ENCODE assay signal across 21 cellular contexts in the genomic region with DNA sequence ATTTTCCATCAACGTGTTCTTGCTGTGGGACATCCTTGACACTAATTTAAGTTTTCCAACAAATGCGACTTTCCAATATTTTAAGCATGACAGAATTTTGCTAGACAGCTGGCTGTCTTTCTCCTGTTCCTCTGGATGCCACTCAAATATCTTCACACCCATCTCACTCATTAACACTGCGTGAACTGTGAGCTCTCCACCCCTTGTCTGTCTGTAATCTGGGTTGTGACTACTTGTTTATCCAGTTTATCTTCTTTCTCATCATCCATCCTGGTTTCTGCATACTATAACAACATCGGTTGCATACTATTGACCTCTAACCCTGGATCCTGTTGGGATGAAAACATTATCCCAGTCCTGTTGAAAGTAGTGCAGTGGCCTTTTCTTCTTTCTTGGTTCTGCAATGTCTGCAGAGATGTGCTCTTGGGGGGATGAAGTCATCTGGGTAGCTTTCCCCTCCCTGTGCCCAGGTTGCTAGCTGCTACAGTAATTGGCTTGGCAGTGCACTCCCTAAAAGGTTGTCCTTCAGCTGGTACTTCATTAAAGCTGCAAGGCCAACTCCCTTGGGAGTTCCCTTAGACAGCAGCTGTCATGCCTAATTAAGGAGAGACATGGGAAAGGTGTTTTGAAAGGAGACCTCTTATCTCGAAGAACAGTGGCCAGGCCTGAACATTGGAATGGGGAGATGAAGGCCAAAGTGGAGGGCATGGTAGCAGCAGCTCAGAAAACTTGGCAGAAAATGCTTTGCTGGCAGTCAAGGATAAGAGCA. TPM values are rescaled to one million over a fixed set of nuclear protein-coding genes. Genes with fewer than 3 reads are reported as not detected.
A peak's percentile ranks its signal among the peaks of the same experiment; 100 is the strongest.
DNase-seq lines count a peak whose midpoint lies in the region; ATAC-seq, FAIRE-seq and TF ChIP-seq lines count a peak whose summit lies in the region.
"Had no signal": no experiment of that assay in that cellular context is flagged by ENCODE, and none has a peak within 500 bp of the region (broad histone marks: within the 10 kb centered on the region; RNA-seq: fewer than 3 reads in every experiment).

No MANE protein-coding gene starts in this region.

- H3K4me1 Mint-ChIP-seq in CD4-positive, CD25-positive, alpha-beta regulatory T cell, result peaks cover 46 to 79% (median 69%) of the 10 kb centered on the region in 4 donors

- no peaks in the 10 kb centered on the region for H3K27me3 ChIP-seq in CD4-positive, CD25-positive, alpha-beta regulatory T cell (ENCODE audit: control insufficient read depth, insufficient read depth, low read length)
- H3K27me3 ChIP-seq in keratinocyte (ENCODE audit: control insufficient read depth, extremely low read depth, insufficient read depth, low read length) (no peaks in the 10 kb centered on the region), ovary (no peaks in the 10 kb centered on the region)

- DNase-seq in CD4-positive, CD25-positive, alpha-beta regulatory T cell, result no peak
- DNase-seq in HUDEP-2 (lab: John Stamatoyannopoulos, UW; ENCODE audit: unreplicated experiment in 76 of 76) (peak in 73 of 76 experiments; percentile 9 to 94 (median 68)), SK-N-DZ (ENCODE audit: low spot score) (peak; percentile 95), keratinocyte (ENCODE audit: low read depth, low spot score) (no peak), ovary (no peak), NOMO-1 treated with DMSO at 0.1 percent for 48 hours (lab: John Stamatoyannopoulos, UW; ENCODE audit: unreplicated experiment) (no peak)
- DNase-seq: activated CD4-positive, alpha-beta T cell treated with anti-CD3 and anti-CD28 coated beads, Interleukin-2, amount 50 U/mL, for 4 hours; dermis blood vessel endothelial cell; IMR-90; NCI-H2227 treated with DMSO at 0.1 percent for 48 hours; RPMI8226; stimulated activated CD4-positive, alpha-beta T cell treated with anti-CD3 and anti-CD28 coated beads, Interleukin-2, amount 100 ng/mL, for 48 hours; stimulated activated naive B cell treated with anti-CD40 and anti-IgM and Interleukin-4, amounts not matched to agents 10 μg/mL and 1 μg/mL and 100 μg/mL, for 72 hours had no signal

- no peak for ATAC-seq in CD4-positive, CD25-positive, alpha-beta regulatory T cell (ENCODE audit: low read depth in 2 of 2)
- ATAC-seq in HG03108 (IDR thresholded peaks at IDR 0.05; ENCODE audit: unreplicated experiment) (no peak), HG03442 (IDR thresholded peaks at IDR 0.05; ENCODE audit: unreplicated experiment) (no peak)
- ATAC-seq: stimulated activated naive B cell treated with anti-CD40 and anti-IgM and Interleukin-4, amounts not matched to agents 10 μg/mL and 1 μg/mL and 100 μg/mL, for 72 hours had no signal

- peaks cover 0 to under 1% (median 0%) of the 10 kb centered on the region in 7 donors for H3K9me3 Mint-ChIP-seq in CD4-positive, CD25-positive, alpha-beta regulatory T cell
- H3K9me3 Mint-ChIP-seq: activated T-helper 2 cell treated with anti-CD3 and anti-CD28 coated beads, Interferon-gamma antibody, Interleukin-2, Interleukin-4, amounts not matched to agents 10 μg/mL and 5 μg/mL and 100 μg/mL, durations not matched to agents 14 hours and 24 hours and 36 hours had no signal

- H3K27me3 Mint-ChIP-seq in CD4-positive, CD25-positive, alpha-beta regulatory T cell, result no peaks in the 10 kb centered on the region
- H3K27me3 Mint-ChIP-seq: stimulated activated naive B cell treated with anti-CD40 and anti-IgM and Interleukin-4, amounts not matched to agents 10 μg/mL and 1 μg/mL and 100 μg/mL, for 72 hours had no signal

- H3K4me3 ChIP-seq in CD4-positive, CD25-positive, alpha-beta regulatory T cell (ENCODE audit: low read depth, low read length), result no peak overlapping the region
- H3K4me3 ChIP-seq in keratinocyte (ENCODE audit: control insufficient read depth in 2 of 3, extremely low read depth in 1 of 3, insufficient read depth in 2 of 3, low read depth in 1 of 3, low read length in 3 of 3), result peak overlapping the region in 2 of 3 experiments; percentile 16 to 47
- no peak overlapping the region for H3K4me3 ChIP-seq in ovary

- H4K20me1 ChIP-seq in keratinocyte (ENCODE audit: control insufficient read depth, extremely low read depth, insufficient read depth, low read length), result no peaks in the 10 kb centered on the region

- peaks cover 12% of the 10 kb centered on the region for H3K36me3 Mint-ChIP-seq in CD4-positive, CD25-positive, alpha-beta regulatory T cell

- no peaks in the 10 kb centered on the region for H3K9me1 ChIP-seq in keratinocyte (ENCODE audit: control insufficient read depth, extremely low read depth, insufficient read depth, low read length)

- H3K4me3 Mint-ChIP-seq in CD4-positive, CD25-positive, alpha-beta regulatory T cell, result peak overlapping the region in 2 of 4 donors; percentile 29 to 39
- H3K4me3 Mint-ChIP-seq: stimulated activated naive B cell treated with anti-CD40 and anti-IgM and Interleukin-4, amounts not matched to agents 10 μg/mL and 1 μg/mL and 100 μg/mL, for 72 hours had no signal

- TF ChIP-seq EP300 in ovary (IDR thresholded peaks at IDR 0.05), result no peak

- H3K9ac ChIP-seq in keratinocyte (ENCODE audit: control insufficient read depth, extremely low read depth, insufficient read depth, low read length), result peak overlapping the region; percentile 33

- no peak overlapping the region for H2AFZ ChIP-seq in keratinocyte (ENCODE audit: control insufficient read depth, low read length)

- dilution Hi-C loops in keratinocyte (cut with MboI; ENCODE audit: extremely low pct_ligation_motif_present, low sequenced_read_pairs), result no loop called here

- peak; percentile 67 for FAIRE-seq in keratinocyte (lab: Jason Lieb, UNC)
- FAIRE-seq: astrocyte, GM12891, GM19239 had no signal

- H3K9me3 ChIP-seq in CD4-positive, CD25-positive, alpha-beta regulatory T cell (ENCODE audit: control insufficient read depth in 2 of 2, low read length in 2 of 2), result no peaks in the 10 kb centered on the region
- H3K9me3 ChIP-seq in keratinocyte (ENCODE audit: control insufficient read depth, low read depth, low read length) (no peaks in the 10 kb centered on the region), ovary (no peaks in the 10 kb centered on the region)

- TF ChIP-seq POLR2A in ovary (IDR thresholded peaks at IDR 0.05), result no peak

- TF ChIP-seq CTCF in keratinocyte (optimal IDR thresholded peaks at IDR 0.05 in 1 of 3, IDR thresholded peaks at IDR 0.05 in 1 of 3, conservative IDR thresholded peaks at IDR 0.05 in 1 of 3; ENCODE audit: extremely low read depth in 1 of 3, insufficient read depth in 2 of 3, low read length in 3 of 3), result no peak
- TF ChIP-seq CTCF in ovary (IDR thresholded peaks at IDR 0.05), result no peak

- 70 to 75% (median 72%) methylated on average over 5 of the region's 5 CpGs for WGBS in ovary, 3 donors

- H3K4me2 ChIP-seq in keratinocyte (ENCODE audit: control insufficient read depth, extremely low read depth, insufficient read depth, low read depth, low read length), result peak overlapping the region; percentile 76

- H3K27ac ChIP-seq in CD4-positive, CD25-positive, alpha-beta regulatory T cell (ENCODE audit: insufficient read depth, low read length, poor library complexity, severe bottlenecking), result no peak overlapping the region
- H3K27ac ChIP-seq in keratinocyte (ENCODE audit: control insufficient read depth, insufficient read depth, low read length) (peak overlapping the region; percentile 84), ovary (no peak overlapping the region)

- H3K4me1 ChIP-seq in CD4-positive, CD25-positive, alpha-beta regulatory T cell (ENCODE audit: control insufficient read depth, insufficient read depth, low read length, poor library complexity, severe bottlenecking), result peaks cover 29% of the 10 kb centered on the region
- H3K4me1 ChIP-seq in keratinocyte (ENCODE audit: control insufficient read depth, extremely low read depth, insufficient read depth, low read length) (peaks cover 38% of the 10 kb centered on the region), ovary (ENCODE audit: insufficient read depth) (peaks cover 10% of the 10 kb centered on the region)

- no peaks in the 10 kb centered on the region for H3K79me2 ChIP-seq in keratinocyte (ENCODE audit: control insufficient read depth, insufficient read depth, low read length)

- H3K27ac Mint-ChIP-seq in CD4-positive, CD25-positive, alpha-beta regulatory T cell, result peak overlapping the region; percentile 67 to 90 (median 82)
- H3K27ac Mint-ChIP-seq: activated T-helper 2 cell treated with anti-CD3 and anti-CD28 coated beads, Interferon-gamma antibody, Interleukin-2, Interleukin-4, amounts not matched to agents 10 μg/mL and 5 μg/mL and 100 μg/mL, durations not matched to agents 14 hours and 24 hours and 36 hours; stimulated activated naive B cell treated with anti-CD40 and anti-IgM and Interleukin-4, amounts not matched to agents 10 μg/mL and 1 μg/mL and 100 μg/mL, for 72 hours had no signal

- peaks cover 1% of the 10 kb centered on the region for H3K36me3 ChIP-seq in CD4-positive, CD25-positive, alpha-beta regulatory T cell (ENCODE audit: control insufficient read depth, insufficient read depth, low read length)
- H3K36me3 ChIP-seq in keratinocyte (ENCODE audit: control insufficient read depth in 2 of 2, extremely low read depth in 1 of 2, insufficient read depth in 2 of 2, low read length in 2 of 2), result no peaks in the 10 kb centered on the region
- H3K36me3 ChIP-seq in ovary, result no peaks in the 10 kb centered on the region

- intact Hi-C loops in ovary (cut with DNase I), result no loop called here

RNA-seq across cellular contexts. Expression of gene KAT2B, which starts 24.7 kb away (rescaled TPM):
- 185 TPM for total RNA-seq in CD4-positive, CD25-positive, alpha-beta regulatory T cell
- polyA plus RNA-seq in CD4-positive, CD25-positive, alpha-beta regulatory T cell, result 10 to 100 TPM in 1 of 4 donors, 1 to 10 TPM in 3; 5.7 to 11.0 (median 7.9) TPM
- 4.2 and 5.1 TPM in 2 replicates for polyA plus RNA-seq in SK-N-DZ (2014; cell fraction: cytosol; rRNA removed)
- polyA plus RNA-seq in SK-N-DZ (2014; cell fraction: nucleus; rRNA removed), result 12.2 and 18.5 TPM in 2 replicates
- polyA plus RNA-seq in keratinocyte, result 3.3 to 4.6 TPM (median 3.7 TPM) in 3 replicates
- 27.3 TPM for polyA plus RNA-seq in keratinocyte (2011; ENCODE audit: low read depth)
- 2.9 and 5.7 TPM in 2 replicates for polyA plus RNA-seq in keratinocyte (2011; cell fraction: cytosol; rRNA removed)
- 3.9 and 5.5 TPM in 2 replicates for polyA plus RNA-seq in keratinocyte (2011; cell fraction: nucleus; rRNA removed)
- 3.0 and 8.2 TPM in 2 replicates for polyA plus RNA-seq in keratinocyte (2012; ENCODE audit: low replicate concordance)
- 1.4 to 6.0 TPM (median 2.1 TPM) in 3 replicates for polyA minus RNA-seq in keratinocyte
- polyA minus RNA-seq in keratinocyte (2011; cell fraction: cytosol; rRNA and poly(A)+ RNA removed), result 3.8 TPM
- polyA minus RNA-seq in keratinocyte (2011; cell fraction: nucleus; rRNA and poly(A)+ RNA removed), result 5.0 and 5.3 TPM in 2 replicates
- 10 to 100 TPM; 31.4 to 49.3 (median 36.9) TPM for total RNA-seq in ovary
- polyA plus RNA-seq in ovary, result 10 to 100 TPM; 15.1 to 26.1 TPM

RNA-seq across cellular contexts. Expression of gene PP2D1, which starts 52.9 kb away (rescaled TPM):
- not detected for total RNA-seq in CD4-positive, CD25-positive, alpha-beta regulatory T cell
- polyA plus RNA-seq in CD4-positive, CD25-positive, alpha-beta regulatory T cell, result 1 to 10 TPM in 1 of 4 donors, under 1 TPM in 3; 0.16 to 1.2 (median 0.21) TPM
- polyA plus RNA-seq in SK-N-DZ (2014; cell fraction: cytosol; rRNA removed), result not detected in 2 replicates
- not detected in 2 replicates for polyA plus RNA-seq in SK-N-DZ (2014; cell fraction: nucleus; rRNA removed)
- polyA plus RNA-seq in keratinocyte (not detected in 3 replicates), ovary (not detected)
- polyA plus RNA-seq in keratinocyte (2011; ENCODE audit: low read depth), result not detected
- not detected in 2 replicates for polyA plus RNA-seq in keratinocyte (2011; cell fraction: cytosol; rRNA removed)
- polyA plus RNA-seq in keratinocyte (2011; cell fraction: nucleus; rRNA removed), result not detected in 2 replicates
- 0.16 and 0.35 TPM in 2 replicates for polyA plus RNA-seq in keratinocyte (2012; ENCODE audit: low replicate concordance)
- polyA minus RNA-seq in keratinocyte, result not detected in 3 replicates
- not detected for polyA minus RNA-seq in keratinocyte (2011; cell fraction: cytosol; rRNA and poly(A)+ RNA removed)
- not detected in 2 replicates for polyA minus RNA-seq in keratinocyte (2011; cell fraction: nucleus; rRNA and poly(A)+ RNA removed)
- not detected for total RNA-seq in ovary
- total RNA-seq: activated T-helper 2 cell treated with anti-CD3 and anti-CD28 coated beads, Interferon-gamma antibody, Interleukin-2, Interleukin-4, amounts not matched to agents 10 μg/mL and 5 μg/mL and 100 μg/mL, durations not matched to agents 14 hours and 24 hours and 36 hours; astrocyte; dermis blood vessel endothelial cell; IMR-90; mononuclear cell; renal cortical epithelial cell had no signal
- polyA plus RNA-seq: IMR-90 had no signal

Comparison
In these comparisons a context has a peak if more than half of its experiments do, and no peak if none do; other contexts are left out.
1. DNase-seq: peak in HUDEP-2 (73 of 76) and SK-N-DZ (single experiment); none in CD4-positive, CD25-positive, alpha-beta regulatory T cell (0 of 3), keratinocyte (single experiment), ovary (0 of 5) and NOMO-1 treated with DMSO at 0.1 percent for 48 hours (single experiment).
2. H3K4me3 ChIP-seq: peak in keratinocyte (2 of 3); none in CD4-positive, CD25-positive, alpha-beta regulatory T cell (single experiment) and ovary (single experiment).